ENCODE assay signal across 17 cellular contexts in the genomic region with DNA sequence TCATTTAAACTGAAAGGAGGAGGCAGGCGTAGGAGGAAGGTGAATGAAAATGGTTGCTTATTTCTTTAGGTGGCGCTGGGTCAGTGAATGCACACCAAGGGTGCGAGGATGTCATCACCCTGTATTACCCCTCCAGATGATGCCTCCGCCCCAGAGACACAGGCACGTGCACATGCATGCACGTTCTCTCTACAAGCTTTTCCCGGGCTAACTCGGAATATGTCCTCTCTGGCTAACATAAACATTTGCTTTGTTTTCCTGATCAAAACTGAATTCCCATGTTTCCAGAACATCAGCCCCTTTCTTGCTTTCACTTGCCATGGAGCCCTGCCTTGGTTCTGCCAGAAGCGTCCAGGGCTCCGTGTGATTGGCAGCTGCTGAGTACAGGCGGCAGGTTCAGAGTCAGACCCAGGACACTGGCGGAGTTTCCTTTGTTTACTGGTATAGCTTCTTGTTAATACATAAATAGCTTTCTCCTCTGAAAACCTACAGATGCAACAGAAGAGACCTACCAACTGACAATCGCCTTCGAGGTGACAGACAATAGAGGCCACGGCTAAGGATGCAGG.
A peak's percentile ranks its signal among the peaks of the same experiment; 100 is the strongest.
DNase-seq lines count a peak whose midpoint lies in the region; ATAC-seq, FAIRE-seq and TF ChIP-seq lines count a peak whose summit lies in the region.
"Had no signal": no experiment of that assay in that cellular context is flagged by ENCODE, and none has a peak within 500 bp of the region (broad histone marks: within the 10 kb centered on the region; RNA-seq: fewer than 3 reads in every experiment).

No MANE protein-coding gene starts in this region.

- H3K36me3 ChIP-seq in left ventricle myocardium inferior (no peaks in the 10 kb centered on the region), lower lobe of right lung (no peaks in the 10 kb centered on the region)

- H3K27ac ChIP-seq in left ventricle myocardium inferior (replicated peaks): no peak overlapping the region
- H3K27ac ChIP-seq in lower lobe of right lung: no peak overlapping the region

- no peaks in the 10 kb centered on the region for H3K36me3 Mint-ChIP-seq in brain
- H3K36me3 Mint-ChIP-seq: mesothelial cell of epicardium; stimulated activated naive B cell treated with anti-CD40 and anti-IgM and Interleukin-4, amounts not matched to agents 10 μg/mL and 1 μg/mL and 100 μg/mL, for 72 hours had no signal

- H3K4me3 ChIP-seq in left ventricle myocardium inferior (peak overlapping the region; percentile 42), lower lobe of right lung (peak overlapping the region; percentile 20)
- H3K4me3 ChIP-seq: GM12878 had no signal

- DNase-seq in left ventricle myocardium inferior (no peak), Right ventricle myocardium inferior (ENCODE audit: missing footprints) (no peak), lower lobe of right lung (no peak), urothelium cell line (ENCODE audit: low spot score) (no peak), NCI-H2171 treated with DMSO at 0.1 percent for 48 hours (lab: John Stamatoyannopoulos, UW) (no peak)
- DNase-seq: activated effector memory CD4-positive, alpha-beta T cell treated with anti-CD3 and anti-CD28 coated beads, Interleukin-2, amount 50 U/mL, for 16 hours; central memory CD4-positive, alpha-beta T cell; erythroblast; PC-3; stimulated activated CD4-positive, alpha-beta T cell treated with anti-CD3 and anti-CD28 coated beads, Interleukin-4, amount 100 ng/mL, for 24 hours; stimulated activated naive B cell treated with anti-CD40 and anti-IgM and Interleukin-4, amounts not matched to agents 10 μg/mL and 1 μg/mL and 100 μg/mL, for 72 hours had no signal

- no peak for TF ChIP-seq CTCF in left ventricle myocardium inferior (IDR thresholded peaks at IDR 0.05; ENCODE audit: borderline replicate concordance)
- no peak for TF ChIP-seq CTCF in brain (conservative IDR thresholded peaks at IDR 0.05)
- TF ChIP-seq CTCF in lower lobe of right lung (IDR thresholded peaks at IDR 0.05): no peak

- ATAC-seq in Right ventricle myocardium inferior (no peak), lower lobe of right lung (no peak), HG02970 (IDR thresholded peaks at IDR 0.05; ENCODE audit: low FRiP score, unreplicated experiment) (no peak), GM19452 (IDR thresholded peaks at IDR 0.05; ENCODE audit: unreplicated experiment) (no peak)
- ATAC-seq: GM12878 had no signal

- no peaks in the 10 kb centered on the region for H3K9me3 Mint-ChIP-seq in brain
- H3K9me3 Mint-ChIP-seq: mesothelial cell of epicardium; stimulated activated naive B cell treated with anti-CD40 and anti-IgM and Interleukin-4, amounts not matched to agents 10 μg/mL and 1 μg/mL and 100 μg/mL, for 72 hours; T-helper 1 cell treated with Interleukin-12 subunit alpha and Interleukin-12 subunit beta and Interleukin-4 antibody, amounts not matched to agents 30 μg/mL and 1 μg/mL, for 36 hours had no signal

- peaks cover 18% of the 10 kb centered on the region for H3K27me3 ChIP-seq in left ventricle myocardium inferior (ENCODE audit: low read depth)
- no peaks in the 10 kb centered on the region for H3K27me3 ChIP-seq in lower lobe of right lung (ENCODE audit: low read depth)

- peak overlapping the region in 3 of 5 experiments; percentile 5 to 74 (median 56) for H3K4me3 Mint-ChIP-seq in brain
- H3K4me3 Mint-ChIP-seq: mesothelial cell of epicardium; T-helper 1 cell treated with Interleukin-12 subunit alpha and Interleukin-12 subunit beta and Interleukin-4 antibody, amounts not matched to agents 30 μg/mL and 1 μg/mL, for 36 hours had no signal

- peak; percentile 17 for FAIRE-seq in urothelium cell line (lab: Jason Lieb, UNC)
- FAIRE-seq: GM12878 had no signal

- peaks cover 37% of the 10 kb centered on the region for H3K4me1 Mint-ChIP-seq in brain

- H3K27ac Mint-ChIP-seq in brain: peak overlapping the region in 2 of 5 experiments; percentile 61 to 90
- H3K27ac Mint-ChIP-seq: mesothelial cell of epicardium; stimulated activated naive B cell treated with anti-CD40 and anti-IgM and Interleukin-4, amounts not matched to agents 10 μg/mL and 1 μg/mL and 100 μg/mL, for 72 hours; T-helper 1 cell treated with Interleukin-12 subunit alpha and Interleukin-12 subunit beta and Interleukin-4 antibody, amounts not matched to agents 30 μg/mL and 1 μg/mL, for 36 hours had no signal

- peaks cover 11% of the 10 kb centered on the region for H3K4me1 ChIP-seq in left ventricle myocardium inferior
- peaks cover 20% of the 10 kb centered on the region for H3K4me1 ChIP-seq in lower lobe of right lung

- no peaks in the 10 kb centered on the region for H3K9me3 ChIP-seq in left ventricle myocardium inferior (replicated peaks)
- no peaks in the 10 kb centered on the region for H3K9me3 ChIP-seq in lower lobe of right lung

- peaks cover 3% of the 10 kb centered on the region for H3K27me3 Mint-ChIP-seq in brain

- intact Hi-C loops in left ventricle myocardium inferior (cut with micrococcal nuclease) (no loop called here), Right ventricle myocardium inferior (cut with DNase I) (no loop called here), lower lobe of right lung (cut with DNase I) (no loop called here)
